In the genomic region with DNA sequence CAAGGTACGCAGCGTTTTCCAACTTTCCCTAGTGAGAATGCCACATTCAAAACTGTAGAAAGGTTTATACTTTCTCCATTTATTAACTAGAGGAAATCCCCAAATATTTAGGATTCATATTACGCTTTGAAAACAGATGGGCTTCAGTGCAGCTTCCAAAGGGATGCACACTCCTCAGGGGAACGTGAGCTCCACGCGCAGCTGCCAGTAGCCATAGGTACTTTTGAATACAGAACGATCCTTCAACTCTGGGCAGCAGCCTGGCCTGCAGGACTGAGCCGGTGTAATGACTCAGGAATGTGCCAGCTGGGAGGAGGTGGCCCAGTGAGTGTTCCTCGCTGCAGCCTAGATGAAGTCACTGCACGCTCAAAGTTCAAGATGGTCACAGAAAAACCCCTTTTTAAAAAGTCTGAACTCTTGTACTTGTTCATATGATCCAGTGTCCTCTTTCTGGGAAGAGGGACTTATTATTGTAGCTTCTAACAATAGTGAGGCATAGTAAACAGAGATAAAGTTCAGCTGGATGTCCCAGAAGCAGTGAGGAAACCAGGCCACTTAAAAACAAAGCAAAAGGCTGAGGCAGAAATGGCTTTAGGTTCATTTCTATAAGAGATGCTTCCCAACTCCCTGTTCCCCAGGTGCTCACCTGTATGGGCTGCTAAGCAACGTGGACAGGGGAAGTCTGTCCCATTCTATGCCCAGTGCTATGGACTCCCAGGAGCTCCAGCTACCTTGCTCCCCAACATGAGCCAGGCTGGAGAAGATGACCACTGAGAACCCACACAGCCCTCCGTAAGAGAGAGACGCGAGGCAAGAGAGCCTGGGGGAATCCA, we compare ENCODE assay signal across 8 cellular contexts.
A peak's percentile ranks its signal among the peaks of the same experiment; 100 is the strongest.
DNase-seq lines count a peak whose midpoint lies in the region; ATAC-seq and TF ChIP-seq lines count a peak whose summit lies in the region.

No MANE protein-coding gene starts in this region.

- peak overlapping the region in 1 of 4 donors; percentile 1 for H3K4me3 ChIP-seq in Peyer's patch

- peaks cover 0 to 51% (median 12%) of the 10 kb centered on the region in 4 donors for H3K4me1 ChIP-seq in Peyer's patch

- TF ChIP-seq CTCF in Peyer's patch (IDR thresholded peaks at IDR 0.05) (no peak), nephron progenitor cell (IDR thresholded peaks at IDR 0.05) (no peak)

- peaks cover 0 to 3% (median 0%) of the 10 kb centered on the region in 3 donors for H3K36me3 ChIP-seq in Peyer's patch

- no peak for ATAC-seq in GM18870 (IDR thresholded peaks at IDR 0.05; ENCODE audit: unreplicated experiment)

- peaks cover 59% of the 10 kb centered on the region for H3K4me1 Mint-ChIP-seq in nephron progenitor cell
- no peaks in the 10 kb centered on the region for H3K4me1 Mint-ChIP-seq in activated naive CD4-positive, alpha-beta T cell treated with anti-CD3 and anti-CD28 coated beads, Interleukin-2, amount 10 ng/mL, durations not matched to agents 7 days and 5 days
- no peaks in the 10 kb centered on the region for H3K4me1 Mint-ChIP-seq in immature natural killer cell

- H3K9me3 Mint-ChIP-seq in nephron progenitor cell (peaks cover 43% of the 10 kb centered on the region), immature natural killer cell (no peaks in the 10 kb centered on the region)
- H3K9me3 Mint-ChIP-seq in activated naive CD4-positive, alpha-beta T cell treated with anti-CD3 and anti-CD28 coated beads, Interleukin-2, amount 10 ng/mL, durations not matched to agents 7 days and 5 days, result no peaks in the 10 kb centered on the region

- peak; percentile 91 for DNase-seq in AG20443 (ENCODE audit: low spot score)
- peak in 2 of 3 donors; percentile 83 to 88 for DNase-seq in Peyer's patch
- DNase-seq in fibroblast of gingiva (ENCODE audit: low read depth), result peak; percentile 72
- DNase-seq in nephron progenitor cell, result no peak
- DNase-seq in SIG-M5 (lab: John Stamatoyannopoulos, UW), result no peak
- DNase-seq in activated naive CD4-positive, alpha-beta T cell treated with anti-CD3 and anti-CD28 coated beads, Interleukin-2, amount 10 ng/mL, durations not matched to agents 7 days and 5 days, result no peak
- DNase-seq in immature natural killer cell, result no peak

- no peaks in the 10 kb centered on the region for H3K9me3 ChIP-seq in Peyer's patch

- H3K4me3 Mint-ChIP-seq in nephron progenitor cell (no peak overlapping the region), immature natural killer cell (no peak overlapping the region)
- no peak overlapping the region for H3K4me3 Mint-ChIP-seq in activated naive CD4-positive, alpha-beta T cell treated with anti-CD3 and anti-CD28 coated beads, Interleukin-2, amount 10 ng/mL, durations not matched to agents 7 days and 5 days

- no peaks in the 10 kb centered on the region for H3K27me3 Mint-ChIP-seq in nephron progenitor cell (ENCODE audit: low read depth, poor library complexity)
- H3K27me3 Mint-ChIP-seq in activated naive CD4-positive, alpha-beta T cell treated with anti-CD3 and anti-CD28 coated beads, Interleukin-2, amount 10 ng/mL, durations not matched to agents 7 days and 5 days, result peaks cover 55% of the 10 kb centered on the region
- peaks cover 2 to 16% (median 12%) of the 10 kb centered on the region in 3 donors for H3K27me3 Mint-ChIP-seq in immature natural killer cell (ENCODE audit: low read depth in 3 of 3)

- TF ChIP-seq POLR2A in Peyer's patch (IDR thresholded peaks at IDR 0.05), result peak; percentile 53 to 74

- H3K27me3 ChIP-seq in Peyer's patch, result no peaks in the 10 kb centered on the region

- H3K27ac Mint-ChIP-seq in nephron progenitor cell (peak overlapping the region; percentile 91), immature natural killer cell (no peak overlapping the region)
- H3K27ac Mint-ChIP-seq in activated naive CD4-positive, alpha-beta T cell treated with anti-CD3 and anti-CD28 coated beads, Interleukin-2, amount 10 ng/mL, durations not matched to agents 7 days and 5 days, result no peak overlapping the region

- CTCF ChIA-PET in activated naive CD4-positive, alpha-beta T cell treated with anti-CD3 and anti-CD28 coated beads, Interleukin-2, amount 10 ng/mL, durations not matched to agents 7 days and 5 days (lab: Charles Lee), result no interaction called here

- H3K36me3 Mint-ChIP-seq in nephron progenitor cell (ENCODE audit: low read depth) (peaks cover 90% of the 10 kb centered on the region), immature natural killer cell (no peaks in the 10 kb centered on the region)
- no peaks in the 10 kb centered on the region for H3K36me3 Mint-ChIP-seq in activated naive CD4-positive, alpha-beta T cell treated with anti-CD3 and anti-CD28 coated beads, Interleukin-2, amount 10 ng/mL, durations not matched to agents 7 days and 5 days

- H3K27ac ChIP-seq in Peyer's patch, result peak overlapping the region in 3 of 4 donors; percentile 76 to 87 (median 85)

Comparison
In these comparisons a context has a peak if more than half of its experiments do, and no peak if none do; other contexts are left out.
1. DNase-seq: peak in AG20443 (single experiment), Peyer's patch (2 of 3) and fibroblast of gingiva (single experiment); none in nephron progenitor cell (single experiment), SIG-M5 (single experiment), activated naive CD4-positive, alpha-beta T cell treated with anti-CD3 and anti-CD28 coated beads, Interleukin-2, amount 10 ng/mL, durations not matched to agents 7 days and 5 days (single experiment) and immature natural killer cell (0 of 3).